In the genomic region with DNA sequence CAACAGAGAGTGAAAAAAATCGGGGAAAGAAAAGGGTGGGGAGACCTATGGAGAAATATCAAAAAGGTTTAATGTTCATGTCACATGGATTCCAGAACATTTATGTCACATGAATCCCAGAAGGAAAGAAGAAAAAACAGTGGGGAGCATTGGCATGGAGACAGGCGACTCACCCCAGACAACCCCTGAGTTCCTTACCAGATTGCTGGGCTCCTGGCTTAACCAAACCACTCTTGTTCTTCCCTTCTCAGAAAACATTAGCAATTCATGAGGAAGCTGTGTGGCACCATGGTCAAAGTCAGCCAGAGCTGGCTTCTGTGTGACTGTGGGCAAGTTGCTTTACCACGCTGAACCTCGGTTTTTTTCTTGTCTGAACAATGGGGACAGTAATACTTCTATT, we compare ENCODE assay signal across 24 cellular contexts. TPM values are rescaled to one million over a fixed set of nuclear protein-coding genes. Genes with fewer than 3 reads are reported as not detected.
A peak's percentile ranks its signal among the peaks of the same experiment; 100 is the strongest.
DNase-seq lines count a peak whose midpoint lies in the region; ATAC-seq and TF ChIP-seq lines count a peak whose summit lies in the region.
"Had no signal": no experiment of that assay in that cellular context is flagged by ENCODE, and none has a peak within 500 bp of the region (broad histone marks: within the 10 kb centered on the region; RNA-seq: fewer than 3 reads in every experiment).

No MANE protein-coding gene starts in this region.

- in situ Hi-C loops in transverse colon (cut with MboI; ENCODE audit: low pct_ligation_motif_present in 1 of 4, low pct_unique_long_range_greater_than_20kb in 1 of 4, low sequenced_read_pairs in 3 of 4): no loop called here

- peaks cover 29% of the 10 kb centered on the region for H3K36me3 Mint-ChIP-seq in endodermal cell (ENCODE audit: low read depth)

- 90 to 92% methylated on average over 1 to 4 of the region's 4 CpGs for WGBS in endodermal cell (ENCODE audit: insufficient coverage in 1 of 2, insufficient read length in 1 of 2), 2 experiments
- 95% methylated on average over 4 of the region's 4 CpGs for whole genome bisulfite sequencing in transverse colon (ENCODE audit: low coverage in 1 of 2), 2 donors

- peak; percentile 38 for DNase-seq in DMS53 (lab: John Stamatoyannopoulos, UW)
- no peak for DNase-seq in DMS53 treated with DMSO at 0.1 percent for 48 hours (lab: John Stamatoyannopoulos, UW; ENCODE audit: unreplicated experiment)
- DNase-seq in endodermal cell: no peak
- no peak for DNase-seq in left colon
- no peak for DNase-seq in transverse colon
- no peak for DNase-seq in middle frontal gyrus (ENCODE audit: extremely low spot score, low spot score)
- DNase-seq: AML-193; CD4-positive, alpha-beta T cell; DMS153; DND-41; EL; GM23248 had no signal

- no peak for TF ChIP-seq POLR2A in transverse colon (IDR thresholded peaks at IDR 0.05)

- H3K36me3 ChIP-seq in endodermal cell (ENCODE audit: control insufficient read depth, insufficient read depth, low read length) (peaks cover 63% of the 10 kb centered on the region), transverse colon (no peaks in the 10 kb centered on the region)
- H3K36me3 ChIP-seq: HAP-1 had no signal

- no peaks in the 10 kb centered on the region for H3K27me3 ChIP-seq in endodermal cell (ENCODE audit: control insufficient read depth, insufficient read depth, low read length, poor library complexity, severe bottlenecking)
- H3K27me3 ChIP-seq in transverse colon: no peaks in the 10 kb centered on the region

- peak overlapping the region; percentile 34 for H3K4me3 ChIP-seq in endodermal cell (ENCODE audit: low read length)
- no peak overlapping the region for H3K4me3 ChIP-seq in transverse colon
- H3K4me3 ChIP-seq: A549, GM12878, GM23248, HAP-1 had no signal

- H3K9me3 ChIP-seq in endodermal cell (ENCODE audit: control insufficient read depth, low read length) (peaks cover 57% of the 10 kb centered on the region), transverse colon (peaks cover 3 to 7% of the 10 kb centered on the region in 2 donors)
- H3K9me3 ChIP-seq: HAP-1 had no signal

- no peaks in the 10 kb centered on the region for H3K4me1 Mint-ChIP-seq in endodermal cell

- TF ChIP-seq EP300 in transverse colon (IDR thresholded peaks at IDR 0.05; ENCODE audit: low read depth): no peak

- H3K9ac ChIP-seq in endodermal cell (ENCODE audit: extremely low read depth, low read length, poor library complexity, severe bottlenecking): no peak overlapping the region
- H3K9ac ChIP-seq: GM23248 had no signal

- intact Hi-C loops in left colon (cut with DNase I, micrococcal nuclease): no loop called here
- intact Hi-C loops in transverse colon (cut with DNase I; ENCODE audit: low total_unique reads): no loop called here

- no peak overlapping the region for H3K4me3 Mint-ChIP-seq in endodermal cell
- H3K4me3 Mint-ChIP-seq: CD4-positive, alpha-beta T cell had no signal

- ATAC-seq in left colon (peak; percentile 34), HG02763 (IDR thresholded peaks at IDR 0.05; ENCODE audit: unreplicated experiment) (no peak), GM18907 (IDR thresholded peaks at IDR 0.05; ENCODE audit: unreplicated experiment) (no peak)
- ATAC-seq: GM12878 had no signal

- no peak overlapping the region for H3K27ac Mint-ChIP-seq in endodermal cell
- H3K27ac Mint-ChIP-seq: CD4-positive, alpha-beta T cell had no signal

- H3K9me3 Mint-ChIP-seq in endodermal cell: peaks cover 21% of the 10 kb centered on the region

- H3K4me1 ChIP-seq in endodermal cell (ENCODE audit: control insufficient read depth, insufficient read depth, low read length) (peaks cover 7% of the 10 kb centered on the region), transverse colon (peaks cover 0 to 5% (median 0%) of the 10 kb centered on the region in 4 donors)
- H3K4me1 ChIP-seq: A549, Caco-2, HAP-1 had no signal

- no peaks in the 10 kb centered on the region for H3K27me3 Mint-ChIP-seq in endodermal cell (ENCODE audit: insufficient read depth)

- TF ChIP-seq CTCF in endodermal cell (conservative IDR thresholded peaks at IDR 0.05) (no peak), transverse colon (IDR thresholded peaks at IDR 0.05) (no peak)

- no peak overlapping the region for H3K27ac ChIP-seq in endodermal cell (ENCODE audit: low read depth, low read length)
- peak overlapping the region in 3 of 4 donors; percentile 38 to 67 (median 63) for H3K27ac ChIP-seq in transverse colon
- H3K27ac ChIP-seq: 22Rv1, A549, C4-2B, GM23248, HL-60 had no signal

RNA-seq across cellular contexts. Expression of a gene that starts 49.6 kb away (rescaled TPM):
- total RNA-seq in endodermal cell (1 to 10 TPM; 1.6 to 1.9 TPM), left colon (not detected), transverse colon (not detected)
- 1.4 TPM for polyA plus RNA-seq in endodermal cell (2013, experiment 1 of 2)
- 4.0 TPM for polyA plus RNA-seq in endodermal cell (2013, experiment 2 of 2)
- total RNA-seq: Caco-2; CD4-positive, alpha-beta T cell; G401; GM12878; GM23248; HT1080 had no signal
- polyA plus RNA-seq: BJ, GM23248 had no signal
